ENCODE assay signal across 25 cellular contexts in genomic region chr15:22871481-22872076, GRCh38. TPM values are rescaled to one million over a fixed set of nuclear protein-coding genes. Genes with fewer than 3 reads are reported as not detected.
A peak's percentile ranks its signal among the peaks of the same experiment; 100 is the strongest.
DNase-seq lines count a peak whose midpoint lies in the region; ATAC-seq, FAIRE-seq and TF ChIP-seq lines count a peak whose summit lies in the region.
"Had no signal": no experiment of that assay in that cellular context is flagged by ENCODE, and none has a peak within 500 bp of the region (broad histone marks: within the 10 kb centered on the region; RNA-seq: fewer than 3 reads in every experiment).

No MANE protein-coding gene starts in this region.

- H3K27ac Mint-ChIP-seq in memory B cell: peak overlapping the region; percentile 61
- H3K27ac Mint-ChIP-seq: activated CD8-positive, alpha-beta T cell treated with anti-CD3 and anti-CD28 coated beads for 36 hours; T-helper 17 cell had no signal

- H3K27me3 ChIP-seq in HepG2 (ENCODE audit: control insufficient read depth in 1 of 2, insufficient read depth in 2 of 2, low read length in 2 of 2) (no peaks in the 10 kb centered on the region), right lobe of liver (no peaks in the 10 kb centered on the region), WERI-Rb-1 (ENCODE audit: insufficient read depth, low read depth, severe bottlenecking) (no peaks in the 10 kb centered on the region), BE2C (no peaks in the 10 kb centered on the region)
- H3K27me3 ChIP-seq: pancreas, upper lobe of left lung had no signal

- FAIRE-seq in HepG2 (lab: Jason Lieb, UNC): no peak
- FAIRE-seq: D721Med, GM18507, keratinocyte, pancreas had no signal

- WGBS in HepG2 (ENCODE audit: low lambda C conversion rate): 100% methylated on average over 6 of the region's 6 CpGs
- WGBS in right lobe of liver (ENCODE audit: insufficient coverage, low coverage, low lambda C conversion rate, missing lambda C conversion rate): 97% methylated on average over 4 of the region's 6 CpGs

- H3K4me1 ChIP-seq in HepG2 (ENCODE audit: insufficient read depth, low read length) (no peaks in the 10 kb centered on the region), right lobe of liver (no peaks in the 10 kb centered on the region), BE2C (no peaks in the 10 kb centered on the region)
- H3K4me1 ChIP-seq: pancreas, upper lobe of left lung had no signal

- H3K27ac ChIP-seq in HepG2 (ENCODE audit: extremely low read length, insufficient read depth, low read length) (no peak overlapping the region), right lobe of liver (no peak overlapping the region), WERI-Rb-1 (no peak overlapping the region)
- H3K27ac ChIP-seq: pancreas, SK-N-MC, upper lobe of left lung had no signal

- H3K27me3 Mint-ChIP-seq in memory B cell: no peaks in the 10 kb centered on the region
- H3K27me3 Mint-ChIP-seq: activated CD8-positive, alpha-beta T cell treated with anti-CD3 and anti-CD28 coated beads for 36 hours; T-helper 17 cell had no signal

- H3K79me2 ChIP-seq in HepG2 (ENCODE audit: insufficient read depth, low read length): no peaks in the 10 kb centered on the region

- H3K9me3 Mint-ChIP-seq in memory B cell: no peaks in the 10 kb centered on the region
- H3K9me3 Mint-ChIP-seq: activated CD8-positive, alpha-beta T cell treated with anti-CD3 and anti-CD28 coated beads for 36 hours had no signal

- peaks cover 30 to 64% of the 10 kb centered on the region in 2 experiments for H3K36me3 ChIP-seq in HepG2 (replicated peaks in 1 of 2; ENCODE audit: control insufficient read depth in 1 of 2, insufficient read depth in 2 of 2, low read length in 2 of 2)
- H3K36me3 ChIP-seq in right lobe of liver: peaks cover 12 to 89% (median 30%) of the 10 kb centered on the region in 4 donors
- peaks cover 28% of the 10 kb centered on the region for H3K36me3 ChIP-seq in WERI-Rb-1
- peaks cover 63% of the 10 kb centered on the region for H3K36me3 ChIP-seq in BE2C

- in situ Hi-C loops in HepG2 (cut with HindIII; ENCODE audit: extremely low pct_ligation_motif_present, low pct_unique_long_range_greater_than_20kb): no loop called here

- peak; percentile 43 for ATAC-seq in HepG2
- no peak for ATAC-seq in right lobe of liver
- no peak for ATAC-seq in memory B cell (ENCODE audit: low read depth)
- ATAC-seq in HG03460 (IDR thresholded peaks at IDR 0.05; ENCODE audit: unreplicated experiment): no peak
- ATAC-seq in GM18909 (IDR thresholded peaks at IDR 0.05; ENCODE audit: poor library complexity, unreplicated experiment): no peak
- ATAC-seq: activated CD8-positive, alpha-beta T cell treated with anti-CD3 and anti-CD28 coated beads for 36 hours; T-helper 17 cell had no signal

- TF ChIP-seq POLR2A in HepG2 (IDR thresholded peaks at IDR 0.05; ENCODE audit: insufficient read depth in 1 of 2, low read depth in 2 of 2, low read length in 2 of 2) (no peak), right lobe of liver (IDR thresholded peaks at IDR 0.05) (no peak)

- no peaks in the 10 kb centered on the region for H4K20me1 ChIP-seq in HepG2 (ENCODE audit: insufficient read depth, low read length)

- no peak overlapping the region for H2AFZ ChIP-seq in HepG2 (ENCODE audit: low read length)

- no peaks in the 10 kb centered on the region for H3K9me3 ChIP-seq in HepG2 (ENCODE audit: low read length)
- H3K9me3 ChIP-seq in right lobe of liver: no peaks in the 10 kb centered on the region
- H3K9me3 ChIP-seq in WERI-Rb-1 (ENCODE audit: severe bottlenecking): no peaks in the 10 kb centered on the region
- H3K9me3 ChIP-seq in BE2C: no peaks in the 10 kb centered on the region
- H3K9me3 ChIP-seq: pancreas, upper lobe of left lung had no signal

- TF ChIP-seq RAD21 in HepG2 (CRISPR knock-in tag; IDR thresholded peaks at IDR 0.05): no peak

- no peak for DNase-seq in HepG2 (ENCODE audit: low spot score)
- no peak for DNase-seq in right lobe of liver
- DNase-seq in WERI-Rb-1: peak; percentile 20
- no peak for DNase-seq in memory B cell (ENCODE audit: low spot score in 2 of 2)
- no peak for DNase-seq in BE2C
- no peak for DNase-seq in NCI-H345 (lab: John Stamatoyannopoulos, UW)
- DNase-seq: activated CD8-positive, alpha-beta T cell treated with anti-CD3 and anti-CD28 coated beads for 36 hours; activated gamma-delta T cell; Kasumi-1; NCI-H1048; NCI-H187; NCI-H526 treated with DMSO at 0.1 percent for 48 hours; pancreas; retina; RPMI8226; stimulated activated CD4-positive, alpha-beta T cell treated with anti-CD3 and anti-CD28 coated beads, Interleukin-2, amount 100 ng/mL, for 48 hours; T-helper 17 cell; upper lobe of left lung had no signal

- H3K4me2 ChIP-seq in HepG2 (ENCODE audit: low read depth, low read length): no peak overlapping the region

- BruUV-seq in HepG2 (replicated peaks; lab: Mats Ljungman, UMichigan): no TSS peak

- H3K9ac ChIP-seq in HepG2 (ENCODE audit: insufficient read depth, low read depth, low read length): no peak overlapping the region

- no peak overlapping the region for H3K4me3 ChIP-seq in HepG2 (replicated peaks in 1 of 3; ENCODE audit: insufficient read depth in 1 of 3, low read depth in 2 of 3, low read length in 3 of 3)
- H3K4me3 ChIP-seq in right lobe of liver: no peak overlapping the region
- H3K4me3 ChIP-seq in WERI-Rb-1 (ENCODE audit: low read depth, low read length): no peak overlapping the region
- H3K4me3 ChIP-seq in BE2C (ENCODE audit: low read depth, low read length): no peak overlapping the region
- H3K4me3 ChIP-seq: pancreas, SK-N-MC, upper lobe of left lung had no signal

- TF ChIP-seq EP300 in HepG2 (IDR thresholded peaks at IDR 0.05; ENCODE audit: low read depth in 2 of 2, low read length in 2 of 2) (no peak), HepG2 (CRISPR knock-in tag; IDR thresholded peaks at IDR 0.05; ENCODE audit: borderline replicate concordance) (no peak)

- POLR2A ChIA-PET in HepG2 (lab: Yijun Ruan, JAX): no interaction called here

- intact Hi-C loops in HepG2 (cut with micrococcal nuclease; ENCODE audit: unreplicated experiment) (no loop called here), right lobe of liver (cut with DNase I) (no loop called here)

- CTCF ChIA-PET in HepG2 (lab: Yijun Ruan, JAX; ENCODE audit: low intra/inter-chr PET ratio, low total read pairs): no interaction called here

- TF ChIP-seq CTCF in HepG2 (CRISPR knock-in tag; IDR thresholded peaks at IDR 0.05) (no peak), right lobe of liver (IDR thresholded peaks at IDR 0.05) (no peak), WERI-Rb-1 (IDR thresholded peaks at IDR 0.05; ENCODE audit: low read depth, low read length) (no peak), BE2C (IDR thresholded peaks at IDR 0.05; ENCODE audit: low read depth, low read length) (no peak)

- H3K36me3 Mint-ChIP-seq in memory B cell: peaks cover 19% of the 10 kb centered on the region

- H3K4me3 Mint-ChIP-seq in memory B cell: no peak overlapping the region
- H3K4me3 Mint-ChIP-seq: activated CD8-positive, alpha-beta T cell treated with anti-CD3 and anti-CD28 coated beads for 36 hours; CD14-positive monocyte; T-helper 17 cell had no signal

- H3K4me1 Mint-ChIP-seq in memory B cell: peaks cover 2% of the 10 kb centered on the region
- H3K4me1 Mint-ChIP-seq: CD14-positive monocyte had no signal

TF ChIP-seq in HepG2, 621 proteins besides CTCF, POLR2A, EP300 and RAD21 (continues in another document):
- TF ChIP-seq ZNF18 (CRISPR knock-in tag; IDR thresholded peaks at IDR 0.05; ENCODE audit: insufficient replicate concordance) (no peak), ZNF615 (CRISPR knock-in tag; IDR thresholded peaks at IDR 0.05; ENCODE audit: borderline replicate concordance) (no peak)

RNA-seq across cellular contexts. Expression of gene NIPA2, which starts 33.1 kb away (rescaled TPM):
- total RNA-seq in HepG2 (2016; rRNA removed; fragmentation: Illumina TruSeq; extraction: Trizol) (56.2 and 57.9 TPM in 2 replicates), right lobe of liver (10 to 100 TPM; 15.1 to 27.9 (median 21.3) TPM)
- total RNA-seq in HepG2 (2016; cell fraction: cytosol; rRNA removed; fragmentation: Illumina TruSeq; extraction: Trizol; ENCODE audit: low read depth): 16.9 and 19.3 TPM in 2 replicates
- total RNA-seq in HepG2 (2016; cell fraction: insoluble cytoplasmic fraction; rRNA removed; fragmentation: Illumina TruSeq; extraction: Trizol): 53.7 and 60.6 TPM in 2 replicates
- total RNA-seq in HepG2 (2016; cell fraction: membrane; rRNA removed; fragmentation: Illumina TruSeq; extraction: Trizol): 53.0 and 67.7 TPM in 2 replicates
- 35.8 and 40.9 TPM in 2 replicates for total RNA-seq in HepG2 (2016; cell fraction: nucleus; rRNA removed; fragmentation: Illumina TruSeq; extraction: Trizol)
- 25.9 and 29.0 TPM in 2 replicates for polyA plus RNA-seq in HepG2 (2011; rRNA removed)
- polyA plus RNA-seq in HepG2 (2011; cell fraction: cytosol; rRNA removed): 19.4 and 31.7 TPM in 2 replicates
- polyA plus RNA-seq in HepG2 (2011; cell fraction: nucleus; rRNA removed): 12.0 and 15.0 TPM in 2 replicates
- 31.0 and 35.1 TPM in 2 replicates for polyA plus RNA-seq in HepG2 (2012)
- 17.3 and 25.8 TPM in 2 replicates for polyA plus RNA-seq in HepG2 (2016; cell fraction: cytosol; fragmentation: Illumina TruSeq; extraction: Trizol; ENCODE audit: low read depth)
- 56.7 and 62.3 TPM in 2 replicates for polyA plus RNA-seq in HepG2 (2016; cell fraction: insoluble cytoplasmic fraction; fragmentation: Illumina TruSeq; extraction: Trizol; ENCODE audit: low read depth)
- 43.6 and 55.5 TPM in 2 replicates for polyA plus RNA-seq in HepG2 (2016; cell fraction: membrane; fragmentation: Illumina TruSeq; extraction: Trizol; ENCODE audit: low read depth)
- 53.5 and 56.8 TPM in 2 replicates for polyA plus RNA-seq in HepG2 (2016; cell fraction: nucleus; fragmentation: Illumina TruSeq; extraction: Trizol; ENCODE audit: insufficient read depth, low read depth)
- 32.3 and 59.0 TPM in 2 replicates for polyA minus RNA-seq in HepG2 (2011; rRNA and poly(A)+ RNA removed; ENCODE audit: low replicate concordance)
- 24.4 and 31.8 TPM in 2 replicates for polyA minus RNA-seq in HepG2 (2011; cell fraction: cytosol; rRNA and poly(A)+ RNA removed)
- 29.0 and 33.6 TPM in 2 replicates for polyA minus RNA-seq in HepG2 (2011; cell fraction: nucleus; rRNA and poly(A)+ RNA removed)
- 127 TPM for polyA plus RNA-seq in BE2C (2012; ENCODE audit: insufficient read depth, insufficient read length, low read depth)
